Comparison of ENCODE assay signal across 9 cellular contexts in genomic region chr1:184745929-184746583, GRCh38. TPM values are rescaled to one million over a fixed set of nuclear protein-coding genes. Genes with fewer than 3 reads are reported as not detected.
DNase-seq lines count a peak whose midpoint lies in the region; ATAC-seq and TF ChIP-seq lines count a peak whose summit lies in the region.
"Had no signal": no experiment of that assay in that cellular context is flagged by ENCODE, and none has a peak within 500 bp of the region (broad histone marks: within the 10 kb centered on the region; RNA-seq: fewer than 3 reads in every experiment).

No MANE protein-coding gene starts in this region.

- H3K4me2 ChIP-seq in neuronal stem cell (ENCODE audit: insufficient read depth, low read length, poor library complexity, severe bottlenecking) = no peak overlapping the region

- no peak overlapping the region for H2BK120ac ChIP-seq in neuronal stem cell (ENCODE audit: low read depth, low read length)

- H3K36me3 ChIP-seq in tibial artery = no peaks in the 10 kb centered on the region
- no peaks in the 10 kb centered on the region for H3K36me3 ChIP-seq in neuronal stem cell (replicated peaks in 1 of 2; ENCODE audit: control insufficient read depth in 2 of 2, insufficient read depth in 2 of 2, low read length in 2 of 2)

- H2BK5ac ChIP-seq in neuronal stem cell (ENCODE audit: low read length) = no peak overlapping the region

- H2BK12ac ChIP-seq in neuronal stem cell (ENCODE audit: low read length) = no peak overlapping the region

- H4K91ac ChIP-seq in neuronal stem cell (ENCODE audit: low read depth, low read length, poor library complexity) = no peak overlapping the region

- H2AK5ac ChIP-seq in neuronal stem cell (ENCODE audit: low read depth, low read length) = no peak overlapping the region

- H3K18ac ChIP-seq in neuronal stem cell (ENCODE audit: low read length) = no peak overlapping the region

- H3K4me3 ChIP-seq in tibial artery (no peak overlapping the region), neuronal stem cell (ENCODE audit: low read length in 2 of 2) (no peak overlapping the region)

- H3K27ac ChIP-seq in tibial artery = peak overlapping the region in 1 of 2 donors; percentile 4
- no peak overlapping the region for H3K27ac ChIP-seq in neuronal stem cell (replicated peaks; ENCODE audit: low read length)

- H3K27me3 ChIP-seq in tibial artery (no peaks in the 10 kb centered on the region), neuronal stem cell (ENCODE audit: control insufficient read depth in 3 of 3, insufficient read depth in 3 of 3, low read depth in 1 of 3, low read length in 3 of 3) (no peaks in the 10 kb centered on the region)

- H3K9me3 Mint-ChIP-seq in activated CD4-positive, alpha-beta memory T cell treated with anti-CD3 and anti-CD28 coated beads for 36 hours = no peaks in the 10 kb centered on the region
- no peaks in the 10 kb centered on the region for H3K9me3 Mint-ChIP-seq in naive thymus-derived CD8-positive, alpha-beta T cell
- H3K9me3 Mint-ChIP-seq: activated B cell treated with CpG ODN at 0.5 μM for 24 hours had no signal

- H3K4me1 ChIP-seq in tibial artery (peaks cover 0 to 36% (median 11%) of the 10 kb centered on the region in 4 donors), neuronal stem cell (ENCODE audit: control insufficient read depth in 2 of 2, insufficient read depth in 1 of 2, low read depth in 1 of 2, low read length in 2 of 2) (no peaks in the 10 kb centered on the region)

- H4K8ac ChIP-seq in neuronal stem cell (ENCODE audit: low read depth, low read length) = no peak overlapping the region

- H3K4me1 Mint-ChIP-seq in activated CD4-positive, alpha-beta memory T cell treated with anti-CD3 and anti-CD28 coated beads for 36 hours (ENCODE audit: low read depth) = peaks cover 71% of the 10 kb centered on the region
- H3K4me1 Mint-ChIP-seq in naive thymus-derived CD8-positive, alpha-beta T cell = peaks cover 12 to 79% (median 50%) of the 10 kb centered on the region in 4 donors

- CTCF ChIA-PET in activated CD4-positive, alpha-beta memory T cell treated with anti-CD3 and anti-CD28 coated beads for 36 hours (lab: Charles Lee) = interaction anchor here (1.3 kb wide), 1 partner anchor 9 kb away, joined by 4 read pairs; no protein-coding TSS in a partner anchor

- no peak overlapping the region for H2AFZ ChIP-seq in neuronal stem cell (ENCODE audit: low read length)

- TF ChIP-seq CTCF in tibial artery (IDR thresholded peaks at IDR 0.05) = no peak

- H3K23ac ChIP-seq in neuronal stem cell (ENCODE audit: low read depth, low read length, poor library complexity) = no peak overlapping the region

- H3K9ac ChIP-seq in neuronal stem cell (ENCODE audit: low read depth, low read length, poor library complexity) = no peak overlapping the region

- intact Hi-C loops in activated CD4-positive, alpha-beta memory T cell treated with anti-CD3 and anti-CD28 coated beads for 36 hours (cut with micrococcal nuclease) = no loop called here
- intact Hi-C loops in tibial artery (cut with DNase I; ENCODE audit: low total_unique reads) = no loop called here

- no peaks in the 10 kb centered on the region for H3K9me3 ChIP-seq in tibial artery
- H3K9me3 ChIP-seq in neuronal stem cell (replicated peaks in 1 of 2; ENCODE audit: control insufficient read depth in 2 of 2, insufficient read depth in 1 of 2, low read depth in 1 of 2, low read length in 2 of 2) = no peaks in the 10 kb centered on the region

- no peak overlapping the region for H3K14ac ChIP-seq in neuronal stem cell (ENCODE audit: low read length)

- no peak overlapping the region for H3K4ac ChIP-seq in neuronal stem cell (ENCODE audit: low read length)

- peak overlapping the region; percentile 70 for H3K27ac Mint-ChIP-seq in activated CD4-positive, alpha-beta memory T cell treated with anti-CD3 and anti-CD28 coated beads for 36 hours
- peak overlapping the region; percentile 33 to 91 (median 74) for H3K27ac Mint-ChIP-seq in naive thymus-derived CD8-positive, alpha-beta T cell
- H3K27ac Mint-ChIP-seq: activated B cell treated with CpG ODN at 0.5 μM for 24 hours had no signal

- peaks cover 2% of the 10 kb centered on the region for H3K36me3 Mint-ChIP-seq in activated CD4-positive, alpha-beta memory T cell treated with anti-CD3 and anti-CD28 coated beads for 36 hours
- H3K36me3 Mint-ChIP-seq in naive thymus-derived CD8-positive, alpha-beta T cell = peaks cover 0 to 13% (median 0%) of the 10 kb centered on the region in 3 donors

- WGBS in neuronal stem cell (ENCODE audit: extremely low coverage in 2 of 2, insufficient read length in 2 of 2, insufficient replicate concordance in 1 of 2), 2 donors = no CpG with 5 or more reads among the region's 4 CpGs

- peak; percentile 58 for ATAC-seq in GM18498 (IDR thresholded peaks at IDR 0.05; ENCODE audit: unreplicated experiment)
- ATAC-seq in HG03095 (IDR thresholded peaks at IDR 0.05; ENCODE audit: unreplicated experiment) = peak; percentile 35
- peak; percentile 38 for ATAC-seq in naive thymus-derived CD8-positive, alpha-beta T cell
- ATAC-seq in GM21825 (IDR thresholded peaks at IDR 0.05; ENCODE audit: unreplicated experiment) = no peak

- H3K4me3 Mint-ChIP-seq in activated CD4-positive, alpha-beta memory T cell treated with anti-CD3 and anti-CD28 coated beads for 36 hours = no peak overlapping the region
- H3K4me3 Mint-ChIP-seq in naive thymus-derived CD8-positive, alpha-beta T cell = peak overlapping the region in 8 of 10 donors; percentile 12 to 54 (median 22)
- H3K4me3 Mint-ChIP-seq: activated B cell treated with CpG ODN at 0.5 μM for 24 hours had no signal

- DNase-seq in activated CD4-positive, alpha-beta memory T cell treated with anti-CD3 and anti-CD28 coated beads for 36 hours = no peak
- DNase-seq in naive thymus-derived CD8-positive, alpha-beta T cell = peak in 2 of 10 donors; percentile 16 to 33
- DNase-seq in tibial artery (no peak), neuronal stem cell (ENCODE audit: low spot score) (no peak)
- DNase-seq: activated B cell treated with CpG ODN at 0.5 μM for 24 hours, NCI-H510A treated with DMSO at 0.1 percent for 48 hours had no signal

- POLR2A ChIA-PET in activated CD4-positive, alpha-beta memory T cell treated with anti-CD3 and anti-CD28 coated beads for 36 hours (lab: Charles Lee) = interaction anchor here (1.0 kb wide), 1 partner anchor 9 kb away, joined by 8 read pairs; the partner anchor contains the start of gene EDEM3
- POLR2A ChIA-PET in naive thymus-derived CD8-positive, alpha-beta T cell (lab: Charles Lee) = no interaction called here

- H3K27me3 Mint-ChIP-seq in activated CD4-positive, alpha-beta memory T cell treated with anti-CD3 and anti-CD28 coated beads for 36 hours = no peaks in the 10 kb centered on the region
- no peaks in the 10 kb centered on the region for H3K27me3 Mint-ChIP-seq in naive thymus-derived CD8-positive, alpha-beta T cell
- H3K27me3 Mint-ChIP-seq: activated B cell treated with CpG ODN at 0.5 μM for 24 hours had no signal

- no peaks in the 10 kb centered on the region for H3K79me1 ChIP-seq in neuronal stem cell (ENCODE audit: low read depth, low read length)

- H2BK15ac ChIP-seq in neuronal stem cell (ENCODE audit: low read length) = no peak overlapping the region

RNA-seq across cellular contexts. Expression of gene EDEM3, which starts 8.6 kb away (rescaled TPM):
- 10 to 100 TPM; 14.5 to 15.2 TPM for total RNA-seq in activated CD4-positive, alpha-beta memory T cell treated with anti-CD3 and anti-CD28 coated beads for 36 hours
- total RNA-seq in naive thymus-derived CD8-positive, alpha-beta T cell = 10 to 100 TPM; 38.9 to 43.0 TPM
- polyA plus RNA-seq in naive thymus-derived CD8-positive, alpha-beta T cell = 10 to 100 TPM in 2 of 3 donors, 1 to 10 TPM in 1; 8.8 to 14.1 (median 12.5) TPM
- polyA plus RNA-seq in neuronal stem cell (2013, experiment 1 of 2) = 12.9 TPM
- 14.2 TPM for polyA plus RNA-seq in neuronal stem cell (2013, experiment 2 of 2)
